7 cellular contexts compared by ENCODE assay signal in genomic region chr22:39514373-39514973, GRCh38. TPM values are rescaled to one million over a fixed set of nuclear protein-coding genes. Genes with fewer than 3 reads are reported as not detected.
DNase-seq lines count a peak whose midpoint lies in the region; ATAC-seq and TF ChIP-seq lines count a peak whose summit lies in the region.

No MANE protein-coding gene starts in this region.

- TF ChIP-seq CTCF in GM12872 (IDR thresholded peaks at IDR 0.05; ENCODE audit: insufficient read depth, low read depth, low read length) (peak; percentile 73), hepatocyte (IDR thresholded peaks at IDR 0.05; ENCODE audit: poor library complexity) (peak; percentile 70)

- no peak overlapping the region for H3K4me3 Mint-ChIP-seq in activated naive CD4-positive, alpha-beta T cell treated with anti-CD3 and anti-CD28 coated beads, Interleukin-2, amount 50 U/mL, for 24 hours

- DNase-seq in NOMO-1 treated with DMSO at 0.1 percent for 48 hours (lab: John Stamatoyannopoulos, UW; ENCODE audit: unreplicated experiment) (peak; percentile 53), hepatocyte (ENCODE audit: low spot score) (peak; percentile 62), NCI-H1436 treated with DMSO at 0.1 percent for 48 hours (lab: John Stamatoyannopoulos, UW) (no peak)
- peak; percentile 17 to 54 (median 30) for DNase-seq in stimulated activated naive CD4-positive, alpha-beta T cell (lab: John Stamatoyannopoulos, UW)

- no peak overlapping the region for H3K4me3 ChIP-seq in hepatocyte

- H3K79me2 ChIP-seq in hepatocyte: peaks cover 62% of the 10 kb centered on the region

- H3K27me3 ChIP-seq in hepatocyte: no peaks in the 10 kb centered on the region

- no peak for ATAC-seq in GM21528 (IDR thresholded peaks at IDR 0.05; ENCODE audit: low FRiP score, unreplicated experiment)

- H3K27ac ChIP-seq in hepatocyte: no peak overlapping the region

- no peak overlapping the region for H3K4me2 ChIP-seq in hepatocyte

- H3K9me3 Mint-ChIP-seq in activated naive CD4-positive, alpha-beta T cell treated with anti-CD3 and anti-CD28 coated beads, Interleukin-2, amount 50 U/mL, for 24 hours: no peaks in the 10 kb centered on the region

- no peaks in the 10 kb centered on the region for H3K27me3 Mint-ChIP-seq in activated naive CD4-positive, alpha-beta T cell treated with anti-CD3 and anti-CD28 coated beads, Interleukin-2, amount 50 U/mL, for 24 hours

- 64% methylated on average over 8 of the region's 8 CpGs for WGBS in hepatocyte (ENCODE audit: low lambda C conversion rate, missing lambda C conversion rate)

- H3K4me1 ChIP-seq in hepatocyte (ENCODE audit: insufficient read depth): peaks cover 11% of the 10 kb centered on the region

- no peaks in the 10 kb centered on the region for H3K9me3 ChIP-seq in hepatocyte (ENCODE audit: low read depth)

- H3K9me2 ChIP-seq in hepatocyte (replicated peaks; ENCODE audit: insufficient read depth): no peaks in the 10 kb centered on the region

- peaks cover 8% of the 10 kb centered on the region for H3K36me3 Mint-ChIP-seq in activated naive CD4-positive, alpha-beta T cell treated with anti-CD3 and anti-CD28 coated beads, Interleukin-2, amount 50 U/mL, for 24 hours

- peak overlapping the region; percentile 48 for H3K27ac Mint-ChIP-seq in activated naive CD4-positive, alpha-beta T cell treated with anti-CD3 and anti-CD28 coated beads, Interleukin-2, amount 50 U/mL, for 24 hours

- peaks cover 13% of the 10 kb centered on the region for H4K20me1 ChIP-seq in hepatocyte (ENCODE audit: insufficient read depth, poor library complexity, severe bottlenecking)

- H3K36me3 ChIP-seq in hepatocyte (replicated peaks; ENCODE audit: insufficient read depth, low read depth): no peaks in the 10 kb centered on the region

- no peak overlapping the region for H2AFZ ChIP-seq in hepatocyte

- H3K4me1 Mint-ChIP-seq in activated naive CD4-positive, alpha-beta T cell treated with anti-CD3 and anti-CD28 coated beads, Interleukin-2, amount 50 U/mL, for 24 hours: peaks cover 30% of the 10 kb centered on the region

RNA-seq across cellular contexts. Expression of gene ATF4, which starts 5.9 kb away (rescaled TPM):
- 231 and 271 TPM in 2 replicates for total RNA-seq in hepatocyte
- polyA plus RNA-seq in hepatocyte: 144 and 170 TPM in 2 replicates

RNA-seq across cellular contexts. Expression of gene MIEF1, which starts 12.4 kb away (rescaled TPM):
- total RNA-seq in hepatocyte: 25.8 and 31.8 TPM in 2 replicates
- polyA plus RNA-seq in hepatocyte: 17.5 and 22.2 TPM in 2 replicates

RNA-seq across cellular contexts. Expression of gene RPS19BP1, which starts 18.1 kb away (rescaled TPM):
- 82.9 and 84.0 TPM in 2 replicates for total RNA-seq in hepatocyte
- 117 and 118 TPM in 2 replicates for polyA plus RNA-seq in hepatocyte

RNA-seq across cellular contexts. Expression of gene CACNA1I, which starts 56.1 kb away (rescaled TPM):
- 0.16 and 0.17 TPM in 2 replicates for total RNA-seq in hepatocyte
- 0.10 and 0.21 TPM in 2 replicates for polyA plus RNA-seq in hepatocyte

RNA-seq across cellular contexts. Expression of gene MGAT3, which starts 57.7 kb away (rescaled TPM):
- 20.0 and 22.3 TPM in 2 replicates for total RNA-seq in hepatocyte
- polyA plus RNA-seq in hepatocyte: 5.5 and 7.0 TPM in 2 replicates
